Comparison of ENCODE assay signal across 15 cellular contexts in genomic region chr17:82666931-82667667, GRCh38. TPM values are rescaled to one million over a fixed set of nuclear protein-coding genes. Genes with fewer than 3 reads are reported as not detected.
DNase-seq lines count a peak whose midpoint lies in the region; ATAC-seq and TF ChIP-seq lines count a peak whose summit lies in the region.
"Had no signal": no experiment of that assay in that cellular context is flagged by ENCODE, and none has a peak within 500 bp of the region (broad histone marks: within the 10 kb centered on the region; RNA-seq: fewer than 3 reads in every experiment).

No MANE protein-coding gene starts in this region.

- no peaks in the 10 kb centered on the region for H3K79me2 ChIP-seq in neural progenitor cell (ENCODE audit: low read depth)

- H3K4me3 Mint-ChIP-seq in chondrocyte (ENCODE audit: unreplicated experiment) (no peak overlapping the region), neural progenitor cell (no peak overlapping the region)
- H3K4me3 Mint-ChIP-seq: CD4-positive, alpha-beta T cell had no signal

- H3K27me3 ChIP-seq in neural progenitor cell, result no peaks in the 10 kb centered on the region
- H3K27me3 ChIP-seq in testis, result no peaks in the 10 kb centered on the region

- intact Hi-C loops in testis (cut with DNase I; ENCODE audit: low total_unique reads), result no loop called here

- WGBS in testis, 2 donors, result 90 to 91% methylated on average over 18 to 28 of the region's 28 CpGs

- no peaks in the 10 kb centered on the region for H3K9me3 Mint-ChIP-seq in chondrocyte (ENCODE audit: low read depth)
- no peaks in the 10 kb centered on the region for H3K9me3 Mint-ChIP-seq in neural progenitor cell
- H3K9me3 Mint-ChIP-seq: CD4-positive, alpha-beta T cell had no signal

- no peak overlapping the region for H3K9ac ChIP-seq in neural progenitor cell
- H3K9ac ChIP-seq: GM23248 had no signal

- H4K20me1 ChIP-seq in neural progenitor cell (ENCODE audit: low read depth), result no peaks in the 10 kb centered on the region

- H3K27me3 Mint-ChIP-seq in chondrocyte (ENCODE audit: low read depth) (no peaks in the 10 kb centered on the region), neural progenitor cell (ENCODE audit: insufficient read depth, low read depth) (peaks cover 5% of the 10 kb centered on the region)
- H3K27me3 Mint-ChIP-seq: CD4-positive, alpha-beta T cell had no signal

- TF ChIP-seq POLR2A in testis (IDR thresholded peaks at IDR 0.05), result no peak

- H3K4me3 ChIP-seq in neural progenitor cell (no peak overlapping the region), testis (no peak overlapping the region)
- H3K4me3 ChIP-seq: GM12878, GM23248 had no signal

- H3K36me3 Mint-ChIP-seq in chondrocyte (ENCODE audit: low read depth) (peaks cover 4% of the 10 kb centered on the region), neural progenitor cell (no peaks in the 10 kb centered on the region)

- H3K9me3 ChIP-seq in neural progenitor cell (ENCODE audit: low read depth), result no peaks in the 10 kb centered on the region
- no peaks in the 10 kb centered on the region for H3K9me3 ChIP-seq in testis

- H3K4me1 Mint-ChIP-seq in chondrocyte (ENCODE audit: low read depth) (peaks cover 9% of the 10 kb centered on the region), neural progenitor cell (peaks cover 13% of the 10 kb centered on the region)

- TF ChIP-seq CTCF in chondrocyte (IDR thresholded peaks at IDR 0.05), result no peak
- no peak for TF ChIP-seq CTCF in neural progenitor cell (IDR thresholded peaks at IDR 0.05)
- no peak for TF ChIP-seq CTCF in testis (IDR thresholded peaks at IDR 0.05)

- H2AFZ ChIP-seq in neural progenitor cell (replicated peaks), result no peak overlapping the region
- H2AFZ ChIP-seq: GM23248 had no signal

- ATAC-seq in HG03354 (IDR thresholded peaks at IDR 0.05; ENCODE audit: poor library complexity, severe bottlenecking, unreplicated experiment), result no peak
- ATAC-seq in GM18520 (IDR thresholded peaks at IDR 0.05; ENCODE audit: unreplicated experiment), result no peak
- ATAC-seq: GM12878 had no signal

- H3K36me3 ChIP-seq in neural progenitor cell, result no peaks in the 10 kb centered on the region
- no peaks in the 10 kb centered on the region for H3K36me3 ChIP-seq in testis (ENCODE audit: low read depth, missing control alignments)

- H3F3A ChIP-seq in neural progenitor cell (ENCODE audit: low read depth), result no peaks in the 10 kb centered on the region

- no peak overlapping the region for H3K27ac Mint-ChIP-seq in chondrocyte (ENCODE audit: unreplicated experiment)
- peak overlapping the region; percentile 92 for H3K27ac Mint-ChIP-seq in neural progenitor cell
- H3K27ac Mint-ChIP-seq: CD4-positive, alpha-beta T cell had no signal

- H3K4me1 ChIP-seq in neural progenitor cell (peaks cover 14% of the 10 kb centered on the region), testis (no peaks in the 10 kb centered on the region)

- H3K4me2 ChIP-seq in neural progenitor cell, result no peak overlapping the region

- H3K27ac ChIP-seq in neural progenitor cell (no peak overlapping the region), testis (no peak overlapping the region)
- H3K27ac ChIP-seq: 22Rv1, GM23248 had no signal

- peak; percentile 44 for DNase-seq in activated effector memory CD4-positive, alpha-beta T cell treated with anti-CD3 and anti-CD28 coated beads, Interleukin-2, amount 50 U/mL, for 16 hours
- DNase-seq in activated effector memory CD4-positive, alpha-beta T cell treated with Interleukin-2 at 50 U/mL for 16 hours, result no peak
- DNase-seq in chondrocyte (ENCODE audit: low spot score), result peak; percentile 80
- no peak for DNase-seq in neural progenitor cell (ENCODE audit: low spot score)
- no peak for DNase-seq in cerebellar cortex (ENCODE audit: low spot score)
- no peak for DNase-seq in testis
- DNase-seq: AML-193; CD4-positive, alpha-beta T cell; DMS79; GM23248; H7 had no signal

RNA-seq across cellular contexts. Expression of gene WDR45B, which starts 18.9 kb away (rescaled TPM):
- 60.4 to 70.0 TPM (median 67.8 TPM) in 3 replicates for total RNA-seq in chondrocyte
- 110 and 145 TPM in 2 replicates for total RNA-seq in neural progenitor cell (ENCODE audit: low replicate concordance)
- total RNA-seq in testis, result 100 to 1,000 TPM; 163 to 165 TPM
- polyA plus RNA-seq in testis (ENCODE audit: insufficient read depth, low read depth, low replicate concordance), result 142 TPM

RNA-seq across cellular contexts. Expression of gene RAB40B, which starts 31.4 kb away (rescaled TPM):
- total RNA-seq in chondrocyte (16.7 to 20.0 TPM (median 20.0 TPM) in 3 replicates), neural progenitor cell (ENCODE audit: low replicate concordance) (5.6 and 10.3 TPM in 2 replicates), testis (10 to 100 TPM in 1 of 2 donors, 1 to 10 TPM in 1; 9.4 to 16.4 TPM)
- polyA plus RNA-seq in testis (ENCODE audit: insufficient read depth, low read depth, low replicate concordance), result 13.5 TPM

RNA-seq across cellular contexts. Expression of gene FN3KRP, which starts 49.4 kb away (rescaled TPM):
- total RNA-seq in chondrocyte (23.0 to 27.4 TPM (median 23.3 TPM) in 3 replicates), neural progenitor cell (ENCODE audit: low replicate concordance) (19.2 and 29.8 TPM in 2 replicates), testis (10 to 100 TPM; 26.9 to 29.3 TPM)
- polyA plus RNA-seq in testis (ENCODE audit: insufficient read depth, low read depth, low replicate concordance), result 30.2 TPM

Comparison
In these comparisons a context has a peak if more than half of its experiments do, and no peak if none do; other contexts are left out.
1. DNase-seq: peak in activated effector memory CD4-positive, alpha-beta T cell treated with anti-CD3 and anti-CD28 coated beads, Interleukin-2, amount 50 U/mL, for 16 hours (single experiment) and chondrocyte (single experiment); none in activated effector memory CD4-positive, alpha-beta T cell treated with Interleukin-2 at 50 U/mL for 16 hours (single experiment), neural progenitor cell (single experiment), cerebellar cortex (single experiment) and testis (single experiment).